Comparison of ENCODE assay signal across 1 cellular context in the genomic region with DNA sequence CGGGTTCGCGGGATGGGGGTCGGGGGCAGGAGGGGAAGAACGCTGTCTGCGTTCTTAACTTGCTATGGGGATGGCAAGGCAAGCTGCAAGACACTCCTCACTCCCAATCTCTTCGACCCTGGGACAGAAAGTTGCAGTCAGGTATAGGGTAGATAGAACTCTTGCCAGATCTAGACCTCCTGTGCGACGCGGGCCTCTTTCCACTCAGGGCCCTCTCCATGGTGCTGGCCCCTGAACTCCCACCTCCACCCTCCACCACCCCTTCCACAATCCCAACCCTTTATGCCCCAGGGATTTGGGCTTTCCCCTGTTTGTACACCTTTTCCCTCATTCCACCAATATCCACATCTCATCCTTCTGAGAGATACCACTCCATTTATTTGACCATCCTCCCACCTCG.
TF ChIP-seq lines count a peak whose summit lies in the region.

No MANE protein-coding gene starts in this region.

TF ChIP-seq in GM12878, 131 proteins besides CTCF, POLR2A, EP300 and RAD21:
- TF ChIP-seq, protein P1, sequence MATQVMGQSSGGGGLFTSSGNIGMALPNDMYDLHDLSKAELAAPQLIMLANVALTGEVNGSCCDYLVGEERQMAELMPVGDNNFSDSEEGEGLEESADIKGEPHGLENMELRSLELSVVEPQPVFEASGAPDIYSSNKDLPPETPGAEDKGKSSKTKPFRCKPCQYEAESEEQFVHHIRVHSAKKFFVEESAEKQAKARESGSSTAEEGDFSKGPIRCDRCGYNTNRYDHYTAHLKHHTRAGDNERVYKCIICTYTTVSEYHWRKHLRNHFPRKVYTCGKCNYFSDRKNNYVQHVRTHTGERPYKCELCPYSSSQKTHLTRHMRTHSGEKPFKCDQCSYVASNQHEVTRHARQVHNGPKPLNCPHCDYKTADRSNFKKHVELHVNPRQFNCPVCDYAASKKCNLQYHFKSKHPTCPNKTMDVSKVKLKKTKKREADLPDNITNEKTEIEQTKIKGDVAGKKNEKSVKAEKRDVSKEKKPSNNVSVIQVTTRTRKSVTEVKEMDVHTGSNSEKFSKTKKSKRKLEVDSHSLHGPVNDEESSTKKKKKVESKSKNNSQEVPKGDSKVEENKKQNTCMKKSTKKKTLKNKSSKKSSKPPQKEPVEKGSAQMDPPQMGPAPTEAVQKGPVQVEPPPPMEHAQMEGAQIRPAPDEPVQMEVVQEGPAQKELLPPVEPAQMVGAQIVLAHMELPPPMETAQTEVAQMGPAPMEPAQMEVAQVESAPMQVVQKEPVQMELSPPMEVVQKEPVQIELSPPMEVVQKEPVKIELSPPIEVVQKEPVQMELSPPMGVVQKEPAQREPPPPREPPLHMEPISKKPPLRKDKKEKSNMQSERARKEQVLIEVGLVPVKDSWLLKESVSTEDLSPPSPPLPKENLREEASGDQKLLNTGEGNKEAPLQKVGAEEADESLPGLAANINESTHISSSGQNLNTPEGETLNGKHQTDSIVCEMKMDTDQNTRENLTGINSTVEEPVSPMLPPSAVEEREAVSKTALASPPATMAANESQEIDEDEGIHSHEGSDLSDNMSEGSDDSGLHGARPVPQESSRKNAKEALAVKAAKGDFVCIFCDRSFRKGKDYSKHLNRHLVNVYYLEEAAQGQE (IDR thresholded peaks at IDR 0.05; ENCODE audit: low read depth, low read length) = peak; percentile 81
- TF ChIP-seq, protein P2, sequence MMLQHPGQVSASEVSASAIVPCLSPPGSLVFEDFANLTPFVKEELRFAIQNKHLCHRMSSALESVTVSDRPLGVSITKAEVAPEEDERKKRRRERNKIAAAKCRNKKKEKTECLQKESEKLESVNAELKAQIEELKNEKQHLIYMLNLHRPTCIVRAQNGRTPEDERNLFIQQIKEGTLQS (IDR thresholded peaks at IDR 0.05; ENCODE audit: borderline replicate concordance, extremely low read depth, low read depth, low read length) = no peak
